In genomic region chr7:114415054-114415997, GRCh38 we compare ENCODE assay signal across 8 cellular contexts. TPM values are rescaled to one million over a fixed set of nuclear protein-coding genes. Genes with fewer than 3 reads are reported as not detected.
DNase-seq lines count a peak whose midpoint lies in the region; ATAC-seq and TF ChIP-seq lines count a peak whose summit lies in the region.

No MANE protein-coding gene starts in this region.

- H3K9me3 Mint-ChIP-seq in effector memory CD8-positive, alpha-beta T cell = no peaks in the 10 kb centered on the region

- peak; percentile 64 for ATAC-seq in left lung
- ATAC-seq in effector memory CD8-positive, alpha-beta T cell (replicated peaks) = no peak

- no peaks in the 10 kb centered on the region for H3K4me1 Mint-ChIP-seq in effector memory CD8-positive, alpha-beta T cell (ENCODE audit: low read depth in 2 of 2)

- H3K4me3 ChIP-seq in astrocyte of the cerebellum (ENCODE audit: low read depth, low read length) = peak overlapping the region; percentile 29
- peak overlapping the region in 1 of 2 donors; percentile 4 for H3K4me3 ChIP-seq in left lung
- peak overlapping the region; percentile 19 to 41 (median 26) for H3K4me3 ChIP-seq in transverse colon

- no peak overlapping the region for H3K27ac Mint-ChIP-seq in effector memory CD8-positive, alpha-beta T cell

- intact Hi-C loops in left lung (cut with DNase I) (no loop called here), transverse colon (cut with DNase I; ENCODE audit: low total_unique reads) (no loop called here)

- TF ChIP-seq EP300 in transverse colon (IDR thresholded peaks at IDR 0.05; ENCODE audit: low read depth) = no peak

- no peak for TF ChIP-seq POLR2A in transverse colon (IDR thresholded peaks at IDR 0.05)

- DNase-seq in NCI-H1105 treated with DMSO at 0.1 percent for 48 hours (lab: John Stamatoyannopoulos, UW) (peak; percentile 33), NCI-H1105 (lab: John Stamatoyannopoulos, UW) (no peak), astrocyte of the cerebellum (ENCODE audit: low read depth) (no peak), left lung (no peak), transverse colon (no peak), NCI-H526 treated with DMSO at 0.1 percent for 48 hours (lab: John Stamatoyannopoulos, UW) (no peak)
- no peak for DNase-seq in activated effector memory CD4-positive, alpha-beta T cell treated with anti-CD3 and anti-CD28 coated beads, Interleukin-2, amount 50 U/mL, for 16 hours
- no peak for DNase-seq in effector memory CD8-positive, alpha-beta T cell

- H3K36me3 Mint-ChIP-seq in effector memory CD8-positive, alpha-beta T cell (ENCODE audit: insufficient read depth) = no peaks in the 10 kb centered on the region

- H3K36me3 ChIP-seq in left lung (no peaks in the 10 kb centered on the region), transverse colon (no peaks in the 10 kb centered on the region)

- no peaks in the 10 kb centered on the region for H3K4me1 ChIP-seq in left lung
- peaks cover 9 to 39% (median 11%) of the 10 kb centered on the region in 4 donors for H3K4me1 ChIP-seq in transverse colon

- no peak for TF ChIP-seq CTCF in astrocyte of the cerebellum (IDR thresholded peaks at IDR 0.05; ENCODE audit: low read depth, low read length, missing control alignments)
- TF ChIP-seq CTCF in left lung (IDR thresholded peaks at IDR 0.05) = no peak
- TF ChIP-seq CTCF in transverse colon (IDR thresholded peaks at IDR 0.05) = no peak

- peaks cover 0 to 7% of the 10 kb centered on the region in 2 donors for H3K27me3 Mint-ChIP-seq in effector memory CD8-positive, alpha-beta T cell

- in situ Hi-C loops in astrocyte of the cerebellum (cut with HindIII; ENCODE audit: low sequenced_read_pairs) (no loop called here), transverse colon (cut with MboI; ENCODE audit: low pct_ligation_motif_present in 1 of 4, low pct_unique_long_range_greater_than_20kb in 1 of 4, low sequenced_read_pairs in 3 of 4) (loop anchor here in 3 of 4 donors (10.0 to 25.0 kb wide), 2 partner anchors 328 to 331 kb away; no protein-coding TSS in a partner anchor)

- H3K27me3 ChIP-seq in left lung = peaks cover 0 to 5% of the 10 kb centered on the region in 2 donors
- no peaks in the 10 kb centered on the region for H3K27me3 ChIP-seq in transverse colon

- WGBS in transverse colon (ENCODE audit: low coverage in 1 of 2), 2 donors = 12 to 20% methylated on average over 11 to 14 of the region's 14 CpGs

- H3K27ac ChIP-seq in left lung (peak overlapping the region in 1 of 2 donors; percentile 35), transverse colon (peak overlapping the region; percentile 67 to 85 (median 72))

- no peaks in the 10 kb centered on the region for H3K9me3 ChIP-seq in left lung
- no peaks in the 10 kb centered on the region for H3K9me3 ChIP-seq in transverse colon

- no peak overlapping the region for H3K4me3 Mint-ChIP-seq in effector memory CD8-positive, alpha-beta T cell

RNA-seq across cellular contexts. Expression of gene FOXP2, which starts 0.7 kb away (rescaled TPM):
- total RNA-seq in left lung (1 to 10 TPM; 5.9 to 9.0 TPM), transverse colon (100 to 1,000 TPM in 1 of 4 donors, 10 to 100 TPM in 3; 20.5 to 102 (median 34.0) TPM)
